9 cellular contexts compared by ENCODE assay signal in the genomic region with DNA sequence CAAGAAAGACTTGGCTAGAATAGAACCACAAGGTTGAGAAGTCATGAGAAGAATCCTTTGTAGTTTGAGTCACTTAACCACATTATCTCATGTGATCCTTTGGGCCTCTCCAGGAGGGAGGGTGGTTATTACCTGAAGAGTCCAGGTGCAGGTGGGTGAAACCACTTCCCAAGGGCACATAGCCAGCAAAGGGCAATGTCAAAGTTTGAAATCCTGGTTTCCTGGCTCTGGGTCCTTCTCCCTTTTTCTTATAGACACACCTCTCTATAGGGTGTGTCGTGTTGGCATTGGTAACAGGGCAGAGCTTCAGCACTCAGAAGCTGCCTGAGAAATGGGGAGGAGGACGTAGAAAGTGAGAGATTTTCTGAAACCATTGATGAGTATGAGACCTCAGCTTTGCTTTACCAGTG.
DNase-seq lines count a peak whose midpoint lies in the region; ATAC-seq, FAIRE-seq and TF ChIP-seq lines count a peak whose summit lies in the region.
"Had no signal": no experiment of that assay in that cellular context is flagged by ENCODE, and none has a peak within 500 bp of the region (broad histone marks: within the 10 kb centered on the region; RNA-seq: fewer than 3 reads in every experiment).

No MANE protein-coding gene starts in this region.

- 77% methylated on average over 2 of the region's 2 CpGs for WGBS in right cardiac atrium

- peak; percentile 92 for ATAC-seq in GM21723 (IDR thresholded peaks at IDR 0.05; ENCODE audit: unreplicated experiment)
- peak; percentile 76 for ATAC-seq in HG03575 (IDR thresholded peaks at IDR 0.05; ENCODE audit: extremely low read depth, insufficient number of reproducible peaks, low FRiP score, unreplicated experiment)
- no peak for ATAC-seq in right cardiac atrium

- no peaks in the 10 kb centered on the region for H3K9me3 ChIP-seq in right cardiac atrium (ENCODE audit: control insufficient read depth, low read length)

- H3K4me1 ChIP-seq in right cardiac atrium (ENCODE audit: control insufficient read depth, insufficient read depth, low read length) = peaks cover 5% of the 10 kb centered on the region

- intact Hi-C loops in right cardiac atrium (cut with DNase I) = no loop called here

- peak; percentile 69 for FAIRE-seq in GM18507 (lab: Jason Lieb, UNC)
- FAIRE-seq: kidney had no signal

- no peak overlapping the region for H3K27ac ChIP-seq in right cardiac atrium (ENCODE audit: low read length)

- TF ChIP-seq CTCF in fibroblast of villous mesenchyme (IDR thresholded peaks at IDR 0.05; ENCODE audit: insufficient read depth, low read depth, low read length) = no peak

- in situ Hi-C loops in ACHN (cut with HindIII; ENCODE audit: low pct_ligation_motif_present, low pct_unique_long_range_greater_than_20kb, low sequenced_read_pairs) = no loop called here

- H3K27me3 ChIP-seq in right cardiac atrium (ENCODE audit: control insufficient read depth, insufficient read depth) = no peaks in the 10 kb centered on the region

- H3K4me3 ChIP-seq in fibroblast of villous mesenchyme (ENCODE audit: low read depth, low read length) = no peak overlapping the region
- no peak overlapping the region for H3K4me3 ChIP-seq in right cardiac atrium (ENCODE audit: low read length)

- DNase-seq in GM18507 (ENCODE audit: extremely low spot score, insufficient read length, low read depth) (no peak), fibroblast of villous mesenchyme (ENCODE audit: low read depth) (peak; percentile 35), NCI-H526 treated with DMSO at 0.1 percent for 48 hours (lab: John Stamatoyannopoulos, UW) (no peak), ACHN (no peak), right cardiac atrium (no peak)
- no peak for DNase-seq in stimulated activated CD8-positive, alpha-beta memory T cell treated with anti-CD3 and anti-CD28 coated beads, Interleukin-4, amount 100 ng/mL, for 48 hours
- DNase-seq: kidney had no signal

Comparison
In these comparisons a context has a peak if more than half of its experiments do, and no peak if none do; other contexts are left out.
1. ATAC-seq: peak in GM21723 (single experiment) and HG03575 (single experiment); none in right cardiac atrium (0 of 2).